In genomic region chr14:103820908-103821307, GRCh38 we compare ENCODE assay signal across 1 cellular context.
TF ChIP-seq lines count a peak whose summit lies in the region.

No MANE protein-coding gene starts in this region.

TF ChIP-seq in HEK293, 187 proteins besides CTCF, POLR2A, EP300 and RAD21 (continued from another document):
- no peak for TF ChIP-seq ZNF280D (tag by site-specific recombination; IDR thresholded peaks at IDR 0.05)
- TF ChIP-seq KLF7 (tag by site-specific recombination; IDR thresholded peaks at IDR 0.05; ENCODE audit: borderline replicate concordance) = no peak
- TF ChIP-seq, protein P1, sequence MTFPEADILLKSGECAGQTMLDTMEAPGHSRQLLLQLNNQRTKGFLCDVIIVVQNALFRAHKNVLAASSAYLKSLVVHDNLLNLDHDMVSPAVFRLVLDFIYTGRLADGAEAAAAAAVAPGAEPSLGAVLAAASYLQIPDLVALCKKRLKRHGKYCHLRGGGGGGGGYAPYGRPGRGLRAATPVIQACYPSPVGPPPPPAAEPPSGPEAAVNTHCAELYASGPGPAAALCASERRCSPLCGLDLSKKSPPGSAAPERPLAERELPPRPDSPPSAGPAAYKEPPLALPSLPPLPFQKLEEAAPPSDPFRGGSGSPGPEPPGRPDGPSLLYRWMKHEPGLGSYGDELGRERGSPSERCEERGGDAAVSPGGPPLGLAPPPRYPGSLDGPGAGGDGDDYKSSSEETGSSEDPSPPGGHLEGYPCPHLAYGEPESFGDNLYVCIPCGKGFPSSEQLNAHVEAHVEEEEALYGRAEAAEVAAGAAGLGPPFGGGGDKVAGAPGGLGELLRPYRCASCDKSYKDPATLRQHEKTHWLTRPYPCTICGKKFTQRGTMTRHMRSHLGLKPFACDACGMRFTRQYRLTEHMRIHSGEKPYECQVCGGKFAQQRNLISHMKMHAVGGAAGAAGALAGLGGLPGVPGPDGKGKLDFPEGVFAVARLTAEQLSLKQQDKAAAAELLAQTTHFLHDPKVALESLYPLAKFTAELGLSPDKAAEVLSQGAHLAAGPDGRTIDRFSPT (tag by site-specific recombination; IDR thresholded peaks at IDR 0.05) = no peak
- no peak for TF ChIP-seq ZSCAN18 (tag by site-specific recombination; IDR thresholded peaks at IDR 0.05)
- TF ChIP-seq ZNF510 (tag by site-specific recombination; IDR thresholded peaks at IDR 0.05; ENCODE audit: insufficient replicate concordance) = no peak
- TF ChIP-seq, protein P2, sequence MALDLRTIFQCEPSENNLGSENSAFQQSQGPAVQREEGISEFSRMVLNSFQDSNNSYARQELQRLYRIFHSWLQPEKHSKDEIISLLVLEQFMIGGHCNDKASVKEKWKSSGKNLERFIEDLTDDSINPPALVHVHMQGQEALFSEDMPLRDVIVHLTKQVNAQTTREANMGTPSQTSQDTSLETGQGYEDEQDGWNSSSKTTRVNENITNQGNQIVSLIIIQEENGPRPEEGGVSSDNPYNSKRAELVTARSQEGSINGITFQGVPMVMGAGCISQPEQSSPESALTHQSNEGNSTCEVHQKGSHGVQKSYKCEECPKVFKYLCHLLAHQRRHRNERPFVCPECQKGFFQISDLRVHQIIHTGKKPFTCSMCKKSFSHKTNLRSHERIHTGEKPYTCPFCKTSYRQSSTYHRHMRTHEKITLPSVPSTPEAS (tag by site-specific recombination; IDR thresholded peaks at IDR 0.05) = no peak
- TF ChIP-seq ZNF155 (tag by site-specific recombination; IDR thresholded peaks at IDR 0.05) = no peak
- TF ChIP-seq ZNF366 (tag by site-specific recombination; conservative IDR thresholded peaks at IDR 0.05) = peak; percentile 20; the same call in 1 of the 2 replicates
- no peak for TF ChIP-seq ZSCAN16 (tag by site-specific recombination; IDR thresholded peaks at IDR 0.05)
- TF ChIP-seq, protein P3, sequence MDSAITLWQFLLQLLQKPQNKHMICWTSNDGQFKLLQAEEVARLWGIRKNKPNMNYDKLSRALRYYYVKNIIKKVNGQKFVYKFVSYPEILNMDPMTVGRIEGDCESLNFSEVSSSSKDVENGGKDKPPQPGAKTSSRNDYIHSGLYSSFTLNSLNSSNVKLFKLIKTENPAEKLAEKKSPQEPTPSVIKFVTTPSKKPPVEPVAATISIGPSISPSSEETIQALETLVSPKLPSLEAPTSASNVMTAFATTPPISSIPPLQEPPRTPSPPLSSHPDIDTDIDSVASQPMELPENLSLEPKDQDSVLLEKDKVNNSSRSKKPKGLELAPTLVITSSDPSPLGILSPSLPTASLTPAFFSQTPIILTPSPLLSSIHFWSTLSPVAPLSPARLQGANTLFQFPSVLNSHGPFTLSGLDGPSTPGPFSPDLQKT (IDR thresholded peaks at IDR 0.05; ENCODE audit: borderline replicate concordance, low read depth, low read length) = no peak
- no peak for TF ChIP-seq ZNF112 (tag by site-specific recombination; IDR thresholded peaks at IDR 0.05)
- no peak for TF ChIP-seq ZBTB1 (tag by site-specific recombination; IDR thresholded peaks at IDR 0.05)
- peak; percentile 96 for TF ChIP-seq SP7 (tag by site-specific recombination; IDR thresholded peaks at IDR 0.05)
- no peak for TF ChIP-seq ZBTB20 (tag by site-specific recombination; IDR thresholded peaks at IDR 0.05)
- no peak for TF ChIP-seq ZNF549 (tag by site-specific recombination; IDR thresholded peaks at IDR 0.05)
- TF ChIP-seq ZNF785 (tag by site-specific recombination; IDR thresholded peaks at IDR 0.05) = no peak
